Comparison of ENCODE assay signal across 1 cellular context in genomic region chr12:116406529-116406928, GRCh38.
TF ChIP-seq lines count a peak whose summit lies in the region.

No MANE protein-coding gene starts in this region.

TF ChIP-seq in HEK293, 187 proteins besides CTCF, POLR2A, EP300 and RAD21 (continued from another document):
- 0 out of 2 replicates have a peak, but pooled peaks have one; percentile 76 for TF ChIP-seq INSM2 (tag by site-specific recombination; IDR thresholded peaks at IDR 0.05)
- TF ChIP-seq ZNF830 (tag by site-specific recombination; IDR thresholded peaks at IDR 0.05; ENCODE audit: low read depth), result no peak
- peak; percentile 96 for TF ChIP-seq ZSCAN16 (tag by site-specific recombination; IDR thresholded peaks at IDR 0.05)
- no peak for TF ChIP-seq HOXC10 (CRISPR knock-in tag; IDR thresholded peaks at IDR 0.05)
- no peak for TF ChIP-seq ZSCAN5A (tag by site-specific recombination; IDR thresholded peaks at IDR 0.05)
- no peak for TF ChIP-seq ZNF521 (tag by site-specific recombination; IDR thresholded peaks at IDR 0.05)
- TF ChIP-seq PRDM4 (tag by site-specific recombination; IDR thresholded peaks at IDR 0.05), result peak; percentile 80
- no peak for TF ChIP-seq ZNF776 (tag by site-specific recombination; IDR thresholded peaks at IDR 0.05; ENCODE audit: borderline replicate concordance)
- TF ChIP-seq HOXD13 (CRISPR knock-in tag; IDR thresholded peaks at IDR 0.05; ENCODE audit: borderline replicate concordance), result peak; percentile 67; the same call in 1 of the 2 replicates
- no peak for TF ChIP-seq ZNF354C (tag by site-specific recombination; IDR thresholded peaks at IDR 0.05; ENCODE audit: borderline replicate concordance, low read depth)
- no peak for TF ChIP-seq ZNF664 (tag by site-specific recombination; IDR thresholded peaks at IDR 0.05)
- TF ChIP-seq ZNF391 (tag by site-specific recombination; IDR thresholded peaks at IDR 0.05; ENCODE audit: borderline replicate concordance, low read depth), result peak; percentile 61; the same call in 1 of the 2 replicates
- TF ChIP-seq ZNF214 (tag by site-specific recombination; IDR thresholded peaks at IDR 0.05; ENCODE audit: borderline replicate concordance), result no peak
- TF ChIP-seq ZNF138 (tag by site-specific recombination; IDR thresholded peaks at IDR 0.05; ENCODE audit: borderline replicate concordance), result no peak
- TF ChIP-seq ZNF658 (tag by site-specific recombination; IDR thresholded peaks at IDR 0.05), result no peak
- TF ChIP-seq ZBTB49 (tag by site-specific recombination; IDR thresholded peaks at IDR 0.05; ENCODE audit: low read depth), result no peak
- TF ChIP-seq ZNF544 (tag by site-specific recombination; IDR thresholded peaks at IDR 0.05), result no peak
- TF ChIP-seq ZNF366 (tag by site-specific recombination; conservative IDR thresholded peaks at IDR 0.05), result peak; percentile 80
- TF ChIP-seq ZBTB11 (tag by site-specific recombination; conservative IDR thresholded peaks at IDR 0.05; ENCODE audit: low read depth), result no peak
- TF ChIP-seq ZNF610 (tag by site-specific recombination; IDR thresholded peaks at IDR 0.05; ENCODE audit: borderline replicate concordance), result peak; percentile 54; the same call in 1 of the 2 replicates
- TF ChIP-seq IKZF3 (tag by site-specific recombination; IDR thresholded peaks at IDR 0.05), result peak; percentile 95
- TF ChIP-seq ZNF16 (tag by site-specific recombination; IDR thresholded peaks at IDR 0.05; ENCODE audit: low read depth), result no peak
- TF ChIP-seq ZNF140 (tag by site-specific recombination; IDR thresholded peaks at IDR 0.05), result no peak
- TF ChIP-seq ZNF747 (tag by site-specific recombination; IDR thresholded peaks at IDR 0.05), result no peak
- no peak for TF ChIP-seq ZNF473 (tag by site-specific recombination; IDR thresholded peaks at IDR 0.05)
- TF ChIP-seq ZNF555 (tag by site-specific recombination; conservative IDR thresholded peaks at IDR 0.05), result no peak
- TF ChIP-seq ZNF26 (tag by site-specific recombination; IDR thresholded peaks at IDR 0.05), result no peak
- peak; percentile 90 for TF ChIP-seq KLF17 (tag by site-specific recombination; IDR thresholded peaks at IDR 0.05)
- TF ChIP-seq ZNF837 (tag by site-specific recombination; IDR thresholded peaks at IDR 0.05), result no peak
- no peak for TF ChIP-seq ZNF626 (tag by site-specific recombination; IDR thresholded peaks at IDR 0.05)
- no peak for TF ChIP-seq ZNF341 (tag by site-specific recombination; IDR thresholded peaks at IDR 0.05; ENCODE audit: low read depth)
- no peak for TF ChIP-seq ZNF292 (tag by site-specific recombination; IDR thresholded peaks at IDR 0.05; ENCODE audit: borderline replicate concordance, low read depth)
- TF ChIP-seq ATF2 (tag by site-specific recombination; IDR thresholded peaks at IDR 0.05; ENCODE audit: low read depth), result peak; percentile 33; the same call in 1 of the 2 replicates
- no peak for TF ChIP-seq ZNF623 (tag by site-specific recombination; IDR thresholded peaks at IDR 0.05)
- TF ChIP-seq, protein P1, sequence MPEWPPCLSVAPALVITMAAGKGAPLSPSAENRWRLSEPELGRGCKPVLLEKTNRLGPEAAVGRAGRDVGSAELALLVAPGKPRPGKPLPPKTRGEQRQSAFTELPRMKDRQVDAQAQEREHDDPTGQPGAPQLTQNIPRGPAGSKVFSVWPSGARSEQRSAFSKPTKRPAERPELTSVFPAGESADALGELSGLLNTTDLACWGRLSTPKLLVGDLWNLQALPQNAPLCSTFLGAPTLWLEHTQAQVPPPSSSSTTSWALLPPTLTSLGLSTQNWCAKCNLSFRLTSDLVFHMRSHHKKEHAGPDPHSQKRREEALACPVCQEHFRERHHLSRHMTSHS (tag by site-specific recombination; IDR thresholded peaks at IDR 0.05), result no peak
- TF ChIP-seq, protein P2, sequence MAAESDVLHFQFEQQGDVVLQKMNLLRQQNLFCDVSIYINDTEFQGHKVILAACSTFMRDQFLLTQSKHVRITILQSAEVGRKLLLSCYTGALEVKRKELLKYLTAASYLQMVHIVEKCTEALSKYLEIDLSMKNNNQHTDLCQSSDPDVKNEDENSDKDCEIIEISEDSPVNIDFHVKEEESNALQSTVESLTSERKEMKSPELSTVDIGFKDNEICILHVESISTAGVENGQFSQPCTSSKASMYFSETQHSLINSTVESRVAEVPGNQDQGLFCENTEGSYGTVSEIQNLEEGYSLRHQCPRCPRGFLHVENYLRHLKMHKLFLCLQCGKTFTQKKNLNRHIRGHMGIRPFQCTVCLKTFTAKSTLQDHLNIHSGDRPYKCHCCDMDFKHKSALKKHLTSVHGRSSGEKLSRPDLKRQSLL (tag by site-specific recombination; IDR thresholded peaks at IDR 0.05), result 0 out of 2 replicates have a peak, but pooled peaks have one; percentile 64
